ENCODE assay signal across 15 cellular contexts in genomic region chr1:111848852-111849545, GRCh38.
DNase-seq lines count a peak whose midpoint lies in the region; ATAC-seq and TF ChIP-seq lines count a peak whose summit lies in the region.
"Had no signal": no experiment of that assay in that cellular context is flagged by ENCODE, and none has a peak within 500 bp of the region (broad histone marks: within the 10 kb centered on the region; RNA-seq: fewer than 3 reads in every experiment).

No MANE protein-coding gene starts in this region.

- peaks cover 49% of the 10 kb centered on the region for H3K27me3 Mint-ChIP-seq in stimulated activated naive CD8-positive, alpha-beta T cell treated with anti-CD3 and anti-CD28 coated beads, Interleukin-15, amount 100 ng/mL, for 72 hours
- peaks cover 12 to 30% (median 16%) of the 10 kb centered on the region in 5 donors for H3K27me3 Mint-ChIP-seq in naive thymus-derived CD4-positive, alpha-beta T cell
- peaks cover 51% of the 10 kb centered on the region for H3K27me3 Mint-ChIP-seq in type B pancreatic cell

- POLR2A ChIA-PET in naive thymus-derived CD4-positive, alpha-beta T cell (lab: Charles Lee), result no interaction called here

- H3K36me3 ChIP-seq in naive thymus-derived CD4-positive, alpha-beta T cell (ENCODE audit: control insufficient read depth in 2 of 3, insufficient read depth in 3 of 3, low read length in 3 of 3), result no peaks in the 10 kb centered on the region
- H3K36me3 ChIP-seq: HAP-1 had no signal

- no peaks in the 10 kb centered on the region for H3K4me1 Mint-ChIP-seq in stimulated activated naive CD8-positive, alpha-beta T cell treated with anti-CD3 and anti-CD28 coated beads, Interleukin-15, amount 100 ng/mL, for 72 hours
- no peaks in the 10 kb centered on the region for H3K4me1 Mint-ChIP-seq in naive thymus-derived CD4-positive, alpha-beta T cell
- H3K4me1 Mint-ChIP-seq in type B pancreatic cell (ENCODE audit: unreplicated experiment), result no peaks in the 10 kb centered on the region
- H3K4me1 Mint-ChIP-seq: B cell; CD4-positive, CD25-positive, alpha-beta regulatory T cell had no signal

- intact Hi-C loops in naive thymus-derived CD4-positive, alpha-beta T cell (cut with micrococcal nuclease), result no loop called here

- TF ChIP-seq CTCF in type B pancreatic cell (conservative IDR thresholded peaks at IDR 0.05), result no peak

- H3K27ac Mint-ChIP-seq in stimulated activated naive CD8-positive, alpha-beta T cell treated with anti-CD3 and anti-CD28 coated beads, Interleukin-15, amount 100 ng/mL, for 72 hours, result no peak overlapping the region
- H3K27ac Mint-ChIP-seq in naive thymus-derived CD4-positive, alpha-beta T cell, result no peak overlapping the region
- no peak overlapping the region for H3K27ac Mint-ChIP-seq in type B pancreatic cell
- H3K27ac Mint-ChIP-seq: B cell; CD4-positive, CD25-positive, alpha-beta regulatory T cell had no signal

- no peaks in the 10 kb centered on the region for H3K9me3 ChIP-seq in naive thymus-derived CD4-positive, alpha-beta T cell (ENCODE audit: control insufficient read depth in 2 of 3, low read length in 3 of 3)
- H3K9me3 ChIP-seq: SK-N-SH had no signal

- H3K4me1 ChIP-seq in naive thymus-derived CD4-positive, alpha-beta T cell (ENCODE audit: control insufficient read depth in 2 of 2, insufficient read depth in 2 of 2, low read length in 2 of 2), result no peaks in the 10 kb centered on the region
- H3K4me1 ChIP-seq: HAP-1 had no signal

- H3K27ac ChIP-seq in naive thymus-derived CD4-positive, alpha-beta T cell (ENCODE audit: low read depth, low read length), result no peak overlapping the region
- H3K27ac ChIP-seq: KMS-11 had no signal

- H3K36me3 Mint-ChIP-seq in naive thymus-derived CD4-positive, alpha-beta T cell, result no peaks in the 10 kb centered on the region
- no peaks in the 10 kb centered on the region for H3K36me3 Mint-ChIP-seq in type B pancreatic cell
- H3K36me3 Mint-ChIP-seq: CD4-positive, CD25-positive, alpha-beta regulatory T cell had no signal

- H3K4me3 ChIP-seq in naive thymus-derived CD4-positive, alpha-beta T cell (ENCODE audit: low read length), result no peak overlapping the region
- H3K4me3 ChIP-seq: HAP-1 had no signal

- no peak overlapping the region for H3K4me3 Mint-ChIP-seq in stimulated activated naive CD8-positive, alpha-beta T cell treated with anti-CD3 and anti-CD28 coated beads, Interleukin-15, amount 100 ng/mL, for 72 hours
- H3K4me3 Mint-ChIP-seq in naive thymus-derived CD4-positive, alpha-beta T cell, result no peak overlapping the region
- H3K4me3 Mint-ChIP-seq in type B pancreatic cell, result no peak overlapping the region
- H3K4me3 Mint-ChIP-seq: B cell; CD4-positive, CD25-positive, alpha-beta regulatory T cell had no signal

- CTCF ChIA-PET in naive thymus-derived CD4-positive, alpha-beta T cell (lab: Charles Lee), result interaction anchor here (0.7 kb wide), 1 partner anchor 15 kb away, joined by 4 read pairs; no protein-coding TSS in a partner anchor

- peak; percentile 22 for ATAC-seq in stimulated activated naive CD8-positive, alpha-beta T cell treated with anti-CD3 and anti-CD28 coated beads, Interleukin-15, amount 100 ng/mL, for 72 hours
- ATAC-seq in stimulated activated naive CD8-positive, alpha-beta T cell treated with anti-CD3 and anti-CD28 coated beads, Interleukin-15, Interleukin-2, amounts not matched to agents 100 U/mL and 50 U/mL, for 24 hours, result no peak
- ATAC-seq in naive thymus-derived CD4-positive, alpha-beta T cell, result peak; percentile 12
- ATAC-seq in GM21825 (IDR thresholded peaks at IDR 0.05; ENCODE audit: unreplicated experiment), result no peak

- no peaks in the 10 kb centered on the region for H3K27me3 ChIP-seq in naive thymus-derived CD4-positive, alpha-beta T cell (ENCODE audit: control insufficient read depth in 2 of 2, insufficient read depth in 2 of 2, low read length in 2 of 2)

- DNase-seq in stimulated activated naive CD8-positive, alpha-beta T cell treated with anti-CD3 and anti-CD28 coated beads, Interleukin-15, amount 100 ng/mL, for 72 hours, result no peak
- DNase-seq in stimulated activated naive CD8-positive, alpha-beta T cell treated with anti-CD3 and anti-CD28 coated beads, Interleukin-15, Interleukin-2, amounts not matched to agents 100 U/mL and 50 U/mL, for 24 hours, result no peak
- DNase-seq in cerebellum (ENCODE audit: low spot score) (peak; percentile 63), DMS79 (lab: John Stamatoyannopoulos, UW) (no peak), type B pancreatic cell (ENCODE audit: extremely low spot score, unreplicated experiment) (no peak)
- DNase-seq in naive thymus-derived CD4-positive, alpha-beta T cell, result no peak
- DNase-seq: CD4-positive, CD25-positive, alpha-beta regulatory T cell; NCI-H1930; NCI-H524; NK-92 treated with Interleukin-12 subunit alpha and Interleukin-12 subunit beta, amount 100 ng/mL, for 24 hours; SK-N-SH had no signal

- H3K9me3 Mint-ChIP-seq in stimulated activated naive CD8-positive, alpha-beta T cell treated with anti-CD3 and anti-CD28 coated beads, Interleukin-15, amount 100 ng/mL, for 72 hours, result no peaks in the 10 kb centered on the region
- peaks cover 0 to 2% (median 0%) of the 10 kb centered on the region in 11 donors for H3K9me3 Mint-ChIP-seq in naive thymus-derived CD4-positive, alpha-beta T cell
- no peaks in the 10 kb centered on the region for H3K9me3 Mint-ChIP-seq in type B pancreatic cell
- H3K9me3 Mint-ChIP-seq: CD4-positive, CD25-positive, alpha-beta regulatory T cell had no signal

Comparison
In these comparisons a context has a peak if more than half of its experiments do, and no peak if none do; other contexts are left out.
1. ATAC-seq: peak in stimulated activated naive CD8-positive, alpha-beta T cell treated with anti-CD3 and anti-CD28 coated beads, Interleukin-15, amount 100 ng/mL, for 72 hours (single experiment) and naive thymus-derived CD4-positive, alpha-beta T cell (single experiment); none in stimulated activated naive CD8-positive, alpha-beta T cell treated with anti-CD3 and anti-CD28 coated beads, Interleukin-15, Interleukin-2, amounts not matched to agents 100 U/mL and 50 U/mL, for 24 hours (single experiment) and GM21825 (single experiment).